In genomic region chr11:19437760-19438159, GRCh38 we compare ENCODE assay signal across 15 cellular contexts.
DNase-seq lines count a peak whose midpoint lies in the region; TF ChIP-seq lines count a peak whose summit lies in the region.
"Had no signal": no experiment of that assay in that cellular context is flagged by ENCODE, and none has a peak within 500 bp of the region (broad histone marks: within the 10 kb centered on the region; RNA-seq: fewer than 3 reads in every experiment).

No MANE protein-coding gene starts in this region.

- no peaks in the 10 kb centered on the region for H4K20me1 ChIP-seq in OCI-LY7 (ENCODE audit: insufficient read depth, low read length)

- H3K36me3 ChIP-seq in OCI-LY7 (ENCODE audit: insufficient read depth, low read length) (peaks cover 5% of the 10 kb centered on the region), ascending aorta (no peaks in the 10 kb centered on the region)

- H3K27me3 ChIP-seq in ascending aorta: no peaks in the 10 kb centered on the region

- H3K4me3 ChIP-seq in AG04449 (ENCODE audit: low read depth, low read length) (no peak overlapping the region), foreskin fibroblast (ENCODE audit: low read depth in 1 of 2, low read length in 2 of 2) (no peak overlapping the region), OCI-LY7 (ENCODE audit: low read depth, low read length, poor library complexity, severe bottlenecking) (no peak overlapping the region), ascending aorta (no peak overlapping the region)
- H3K4me3 ChIP-seq: psoas muscle had no signal

- no peaks in the 10 kb centered on the region for H3K79me2 ChIP-seq in OCI-LY7 (ENCODE audit: insufficient read depth, low read depth, low read length)

- H3K4me2 ChIP-seq in OCI-LY7 (ENCODE audit: low read length): no peak overlapping the region

- H2AFZ ChIP-seq in OCI-LY7 (ENCODE audit: low read length): no peak overlapping the region; the same call in 1 of the 2 replicates

- peak; percentile 50 for DNase-seq in AG04449 (ENCODE audit: low read depth, low spot score)
- peak; percentile 75 for DNase-seq in HT1080 (ENCODE audit: low read depth)
- peak; percentile 41 for DNase-seq in amniotic stem cell (lab: John Stamatoyannopoulos, UW)
- peak; percentile 56 to 80 for DNase-seq in foreskin fibroblast
- DNase-seq in OCI-LY7 (ENCODE audit: low spot score): no peak
- DNase-seq in stimulated activated CD4-positive, alpha-beta T cell treated with anti-CD3 and anti-CD28 coated beads, Interleukin-12 subunit alpha, Interleukin-12 subunit beta, amount 100 ng/mL, for 4 hours: no peak
- no peak for DNase-seq in ascending aorta (ENCODE audit: low spot score in 2 of 2)
- DNase-seq in central memory CD4-positive, alpha-beta T cell: no peak
- DNase-seq: activated T-cell treated with anti-CD3 and anti-CD28 coated beads, Interleukin-2, amount 50 U/mL, for 4 hours; aorta; DMS79; H9; NCI-H1436 treated with DMSO at 0.1 percent for 48 hours; psoas muscle; stimulated activated CD4-positive, alpha-beta T cell treated with anti-CD3 and anti-CD28 coated beads, Interleukin-4, amount 100 ng/mL, for 1 hour had no signal

- no peaks in the 10 kb centered on the region for H3K9me2 ChIP-seq in OCI-LY7 (ENCODE audit: insufficient read depth, low read length)

- POLR2A ChIA-PET in AG04449 (lab: Yijun Ruan, JAX) (no interaction called here), OCI-LY7 (lab: Charles Lee) (interaction anchor here (1.2 kb wide), 1 partner anchor 14 kb away, joined by 3 read pairs; no protein-coding TSS in a partner anchor)

- intact Hi-C loops in OCI-LY7 (cut with micrococcal nuclease; ENCODE audit: unreplicated experiment): loop anchor here (5.0 kb wide), 1 partner anchor 320 kb away; the partner anchor contains the start of gene ZDHHC13
- intact Hi-C loops in ascending aorta (cut with DNase I): no loop called here

- CTCF ChIA-PET in AG04449 (lab: Yijun Ruan, JAX): interaction anchor here (1.0 kb wide), 2 partner anchors 112 to 469 kb away, joined by 3 to 4 read pairs; no protein-coding TSS in a partner anchor
- CTCF ChIA-PET in OCI-LY7 (lab: Charles Lee; ENCODE audit: unreplicated experiment): no interaction called here

- H3K9me3 ChIP-seq in OCI-LY7 (ENCODE audit: low read length) (peaks cover 16% of the 10 kb centered on the region; the same call in 1 of the 2 replicates), ascending aorta (no peaks in the 10 kb centered on the region)

- H3K4me1 ChIP-seq in OCI-LY7 (ENCODE audit: insufficient read depth, low read length, poor library complexity, severe bottlenecking): peaks cover 67% of the 10 kb centered on the region
- H3K4me1 ChIP-seq in ascending aorta: no peaks in the 10 kb centered on the region
- H3K4me1 ChIP-seq: psoas muscle had no signal

- no peak overlapping the region for H3K27ac ChIP-seq in OCI-LY7 (ENCODE audit: low read depth, low read length, poor library complexity, severe bottlenecking)
- H3K27ac ChIP-seq in ascending aorta: no peak overlapping the region
- H3K27ac ChIP-seq: psoas muscle had no signal

- no TSS peak for BruUV-seq in OCI-LY7 (replicated peaks; lab: Mats Ljungman, UMichigan)

- TF ChIP-seq CTCF in AG04449 (IDR thresholded peaks at IDR 0.05; ENCODE audit: insufficient read depth, low read length, missing control alignments) (no peak), foreskin fibroblast (IDR thresholded peaks at IDR 0.05; ENCODE audit: low read depth, low read length) (no peak), OCI-LY7 (conservative IDR thresholded peaks at IDR 0.05; ENCODE audit: low read length) (no peak), ascending aorta (IDR thresholded peaks at IDR 0.05) (no peak)

Comparison
In these comparisons a context has a peak if more than half of its experiments do, and no peak if none do; other contexts are left out.
1. DNase-seq: peak in AG04449 (single experiment), HT1080 (single experiment), amniotic stem cell (single experiment) and foreskin fibroblast (2 of 2); none in OCI-LY7 (single experiment), stimulated activated CD4-positive, alpha-beta T cell treated with anti-CD3 and anti-CD28 coated beads, Interleukin-12 subunit alpha, Interleukin-12 subunit beta, amount 100 ng/mL, for 4 hours (single experiment), ascending aorta (0 of 2) and central memory CD4-positive, alpha-beta T cell (single experiment).